8 cellular contexts compared by ENCODE assay signal in genomic region chr9:109497193-109498165, GRCh38. TPM values are rescaled to one million over a fixed set of nuclear protein-coding genes. Genes with fewer than 3 reads are reported as not detected.
DNase-seq lines count a peak whose midpoint lies in the region; ATAC-seq, FAIRE-seq and TF ChIP-seq lines count a peak whose summit lies in the region.

No MANE protein-coding gene starts in this region.

- CTCF ChIA-PET in HepG2 (lab: Yijun Ruan, JAX; ENCODE audit: low intra/inter-chr PET ratio, low total read pairs): no interaction called here

- H3K4me2 ChIP-seq in HepG2 (ENCODE audit: low read depth, low read length): peak overlapping the region; percentile 96

- no peak for FAIRE-seq in HepG2 (lab: Jason Lieb, UNC)

- H3K79me2 ChIP-seq in HepG2 (ENCODE audit: insufficient read depth, low read length): peaks cover 6% of the 10 kb centered on the region

- H3K9ac ChIP-seq in HepG2 (ENCODE audit: insufficient read depth, low read depth, low read length): peak overlapping the region; percentile 50; the same call in 1 of the 2 replicates

- intact Hi-C loops in HepG2 (cut with micrococcal nuclease; ENCODE audit: unreplicated experiment): no loop called here
- intact Hi-C loops in activated CD4-positive, alpha-beta T cell treated with anti-CD3 and anti-CD28 coated beads, Interleukin-2, amount 10 ng/mL, durations not matched to agents 24 days and 14 days (cut with micrococcal nuclease): no loop called here

- H3K4me1 ChIP-seq in HepG2 (ENCODE audit: insufficient read depth, low read length): peaks cover 39% of the 10 kb centered on the region

- TF ChIP-seq EP300 in HepG2 (IDR thresholded peaks at IDR 0.05; ENCODE audit: low read depth in 2 of 2, low read length in 2 of 2): no peak
- TF ChIP-seq EP300 in HepG2 (CRISPR knock-in tag; IDR thresholded peaks at IDR 0.05; ENCODE audit: borderline replicate concordance): no peak

- POLR2A ChIA-PET in HepG2 (lab: Yijun Ruan, JAX): interaction anchor here (1.0 to 7.3 kb wide), 4 partner anchors 9 to 28 kb away, joined by 3 to 71 read pairs (median 4); no protein-coding TSS in a partner anchor

- H3K4me3 Mint-ChIP-seq in activated CD4-positive, alpha-beta T cell treated with anti-CD3 and anti-CD28 coated beads, Interleukin-2, amount 10 ng/mL, durations not matched to agents 24 days and 14 days: no peak overlapping the region

- H3K27me3 ChIP-seq in HepG2 (ENCODE audit: control insufficient read depth in 1 of 2, insufficient read depth in 2 of 2, low read length in 2 of 2): peaks cover 1 to 7% of the 10 kb centered on the region in 2 experiments; a peak in 4 of 5 replicates

- peaks cover 10% of the 10 kb centered on the region for H3K4me1 Mint-ChIP-seq in activated CD4-positive, alpha-beta T cell treated with anti-CD3 and anti-CD28 coated beads, Interleukin-2, amount 10 ng/mL, durations not matched to agents 24 days and 14 days

- no peaks in the 10 kb centered on the region for H4K20me1 ChIP-seq in HepG2 (ENCODE audit: insufficient read depth, low read length)

- DNase-seq in LNCaP clone FGC (ENCODE audit: low read depth) (peak; percentile 30), astrocyte of the spinal cord (ENCODE audit: low read depth, low spot score) (no peak), HepG2 (ENCODE audit: low spot score) (no peak), GM13976 (ENCODE audit: low spot score) (no peak), C1 segment of cervical spinal cord (lab: John Stamatoyannopoulos, UW) (no peak)
- no peak for DNase-seq in activated CD4-positive, alpha-beta T cell treated with anti-CD3 and anti-CD28 coated beads, Interleukin-2, amount 10 ng/mL, durations not matched to agents 24 days and 14 days

- H3K36me3 ChIP-seq in HepG2 (replicated peaks in 1 of 2; ENCODE audit: control insufficient read depth in 1 of 2, insufficient read depth in 2 of 2, low read length in 2 of 2): no peaks in the 10 kb centered on the region

- peaks cover 71% of the 10 kb centered on the region for H3K27me3 Mint-ChIP-seq in activated CD4-positive, alpha-beta T cell treated with anti-CD3 and anti-CD28 coated beads, Interleukin-2, amount 10 ng/mL, durations not matched to agents 24 days and 14 days

- TF ChIP-seq CTCF in 22Rv1 (IDR thresholded peaks at IDR 0.05) (no peak), LNCaP clone FGC (IDR thresholded peaks at IDR 0.05; ENCODE audit: control insufficient read depth, extremely low read depth, insufficient read depth) (no peak), astrocyte of the spinal cord (IDR thresholded peaks at IDR 0.05; ENCODE audit: low read depth, low read length) (no peak), HepG2 (CRISPR knock-in tag; IDR thresholded peaks at IDR 0.05) (no peak), GM13976 (IDR thresholded peaks at IDR 0.05; ENCODE audit: borderline replicate concordance, control extremely low read depth, extremely low read depth, insufficient read depth, missing control alignments) (no peak)

- WGBS in HepG2 (ENCODE audit: low lambda C conversion rate): 33% methylated on average over 13 of the region's 85 CpGs

- no peaks in the 10 kb centered on the region for H3K9me3 ChIP-seq in HepG2 (ENCODE audit: low read length)

- in situ Hi-C loops in astrocyte of the spinal cord (cut with HindIII; ENCODE audit: low sequenced_read_pairs): no loop called here
- in situ Hi-C loops in HepG2 (cut with HindIII; ENCODE audit: extremely low pct_ligation_motif_present, low pct_unique_long_range_greater_than_20kb): no loop called here
- in situ Hi-C loops in GM13976 (cut with MboI; ENCODE audit: low sequenced_read_pairs, unreplicated experiment): no loop called here

- H2AFZ ChIP-seq in HepG2 (ENCODE audit: low read length): no peak overlapping the region

- no peaks in the 10 kb centered on the region for H3K36me3 Mint-ChIP-seq in activated CD4-positive, alpha-beta T cell treated with anti-CD3 and anti-CD28 coated beads, Interleukin-2, amount 10 ng/mL, durations not matched to agents 24 days and 14 days (ENCODE audit: low read depth)

- H3K27ac Mint-ChIP-seq in activated CD4-positive, alpha-beta T cell treated with anti-CD3 and anti-CD28 coated beads, Interleukin-2, amount 10 ng/mL, durations not matched to agents 24 days and 14 days: no peak overlapping the region

- H3K9me3 Mint-ChIP-seq in activated CD4-positive, alpha-beta T cell treated with anti-CD3 and anti-CD28 coated beads, Interleukin-2, amount 10 ng/mL, durations not matched to agents 24 days and 14 days: peaks cover 4% of the 10 kb centered on the region

- TF ChIP-seq POLR2A in HepG2 (IDR thresholded peaks at IDR 0.05; ENCODE audit: insufficient read depth in 1 of 2, low read depth in 2 of 2, low read length in 2 of 2): no peak

- no peak for TF ChIP-seq RAD21 in HepG2 (CRISPR knock-in tag; IDR thresholded peaks at IDR 0.05)

- no peak for ATAC-seq in HepG2
- no peak for ATAC-seq in GM21737 (IDR thresholded peaks at IDR 0.05; ENCODE audit: unreplicated experiment)

- H3K4me3 ChIP-seq in LNCaP clone FGC (ENCODE audit: low read depth, low read length) (peak overlapping the region; percentile 65), astrocyte of the spinal cord (ENCODE audit: low read depth, low read length) (peak overlapping the region; percentile 41), HepG2 (replicated peaks in 1 of 3; ENCODE audit: insufficient read depth in 1 of 3, low read depth in 2 of 3, low read length in 3 of 3) (peak overlapping the region; percentile 71 to 77 (median 74))

- no TSS peak for BruUV-seq in HepG2 (replicated peaks; lab: Mats Ljungman, UMichigan)

- peak overlapping the region; percentile 71 for H3K27ac ChIP-seq in 22Rv1
- H3K27ac ChIP-seq in HepG2 (ENCODE audit: extremely low read length, insufficient read depth, low read length): no peak overlapping the region

TF ChIP-seq in HepG2, 621 proteins besides CTCF, POLR2A, EP300 and RAD21 (continues in another document):
- no peak for TF ChIP-seq JDP2 (CRISPR knock-in tag; IDR thresholded peaks at IDR 0.05; ENCODE audit: borderline replicate concordance)
- peak; percentile 25 for TF ChIP-seq TEAD3 (CRISPR knock-in tag; optimal IDR thresholded peaks at IDR 0.05; ENCODE audit: borderline replicate concordance)
- TF ChIP-seq ZBTB7B (CRISPR knock-in tag; IDR thresholded peaks at IDR 0.05): 0 out of 2 replicates have a peak, but pooled peaks have one; percentile 44
- TF ChIP-seq SIN3A (IDR thresholded peaks at IDR 0.05; ENCODE audit: borderline replicate concordance, low read depth, low read length): no peak
- TF ChIP-seq ZNF574 (CRISPR knock-in tag; IDR thresholded peaks at IDR 0.05): no peak
- TF ChIP-seq, protein P1, sequence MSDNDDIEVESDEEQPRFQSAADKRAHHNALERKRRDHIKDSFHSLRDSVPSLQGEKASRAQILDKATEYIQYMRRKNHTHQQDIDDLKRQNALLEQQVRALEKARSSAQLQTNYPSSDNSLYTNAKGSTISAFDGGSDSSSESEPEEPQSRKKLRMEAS (IDR thresholded peaks at IDR 0.05): peak; percentile 7

RNA-seq across cellular contexts. Expression of gene PTPN3, which starts 0.6 kb away (rescaled TPM):
- total RNA-seq in HepG2 (2016; rRNA removed; fragmentation: Illumina TruSeq; extraction: Trizol): 5.6 and 7.9 TPM in 2 replicates
- 1.3 TPM in 2 replicates for total RNA-seq in HepG2 (2016; cell fraction: cytosol; rRNA removed; fragmentation: Illumina TruSeq; extraction: Trizol; ENCODE audit: low read depth)
- 5.7 and 6.8 TPM in 2 replicates for total RNA-seq in HepG2 (2016; cell fraction: insoluble cytoplasmic fraction; rRNA removed; fragmentation: Illumina TruSeq; extraction: Trizol)
- 3.7 and 4.9 TPM in 2 replicates for total RNA-seq in HepG2 (2016; cell fraction: membrane; rRNA removed; fragmentation: Illumina TruSeq; extraction: Trizol)
- total RNA-seq in HepG2 (2016; cell fraction: nucleus; rRNA removed; fragmentation: Illumina TruSeq; extraction: Trizol): 4.9 and 6.4 TPM in 2 replicates
- 17.2 and 20.5 TPM in 2 replicates for polyA plus RNA-seq in HepG2 (2011; rRNA removed)
- polyA plus RNA-seq in HepG2 (2011; cell fraction: cytosol; rRNA removed): 9.8 and 14.5 TPM in 2 replicates
- polyA plus RNA-seq in HepG2 (2011; cell fraction: nucleus; rRNA removed): 18.5 and 18.8 TPM in 2 replicates
- polyA plus RNA-seq in HepG2 (2012): 6.4 and 8.5 TPM in 2 replicates
- 0.68 and 1.0 TPM in 2 replicates for polyA plus RNA-seq in HepG2 (2016; cell fraction: cytosol; fragmentation: Illumina TruSeq; extraction: Trizol; ENCODE audit: low read depth)
- polyA plus RNA-seq in HepG2 (2016; cell fraction: insoluble cytoplasmic fraction; fragmentation: Illumina TruSeq; extraction: Trizol; ENCODE audit: low read depth): 6.0 and 7.7 TPM in 2 replicates
- 1.8 and 2.7 TPM in 2 replicates for polyA plus RNA-seq in HepG2 (2016; cell fraction: membrane; fragmentation: Illumina TruSeq; extraction: Trizol; ENCODE audit: low read depth)
- polyA plus RNA-seq in HepG2 (2016; cell fraction: nucleus; fragmentation: Illumina TruSeq; extraction: Trizol; ENCODE audit: insufficient read depth, low read depth): 9.2 and 9.7 TPM in 2 replicates
- 11.9 and 17.0 TPM in 2 replicates for polyA minus RNA-seq in HepG2 (2011; rRNA and poly(A)+ RNA removed; ENCODE audit: low replicate concordance)
- polyA minus RNA-seq in HepG2 (2011; cell fraction: cytosol; rRNA and poly(A)+ RNA removed): 7.4 and 10.0 TPM in 2 replicates
- polyA minus RNA-seq in HepG2 (2011; cell fraction: nucleus; rRNA and poly(A)+ RNA removed): 18.0 and 21.4 TPM in 2 replicates
- total RNA-seq in activated CD4-positive, alpha-beta T cell treated with anti-CD3 and anti-CD28 coated beads, Interleukin-2, amount 10 ng/mL, durations not matched to agents 24 days and 14 days: 3.6 and 3.8 TPM in 2 replicates
